ENCODE assay signal across 24 cellular contexts in the genomic region with DNA sequence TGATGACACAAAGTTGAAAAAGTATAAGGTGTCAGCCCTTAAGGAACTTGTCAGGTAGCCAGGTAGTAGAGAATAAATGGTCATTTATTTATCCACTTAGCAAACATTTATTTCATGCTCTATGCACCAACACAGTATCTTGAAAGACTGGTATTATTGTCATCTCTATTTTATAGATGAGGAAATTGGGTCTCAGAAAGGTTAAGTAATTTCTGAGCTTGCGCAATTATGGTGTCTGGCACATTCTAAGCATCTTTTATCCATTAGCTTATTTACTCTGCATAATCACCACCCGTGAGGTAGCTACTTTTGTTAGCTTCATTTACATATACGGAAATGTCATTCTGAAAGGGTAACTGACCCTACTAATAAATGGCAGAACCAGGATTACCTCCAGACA. TPM values are rescaled to one million over a fixed set of nuclear protein-coding genes. Genes with fewer than 3 reads are reported as not detected.
DNase-seq lines count a peak whose midpoint lies in the region; ATAC-seq and TF ChIP-seq lines count a peak whose summit lies in the region.
"Had no signal": no experiment of that assay in that cellular context is flagged by ENCODE, and none has a peak within 500 bp of the region (broad histone marks: within the 10 kb centered on the region; RNA-seq: fewer than 3 reads in every experiment).

No MANE protein-coding gene starts in this region.

- peaks cover 4% of the 10 kb centered on the region for H3K4me1 Mint-ChIP-seq in nephron
- H3K4me1 Mint-ChIP-seq: WTC11 had no signal

- no peaks in the 10 kb centered on the region for H3K36me3 Mint-ChIP-seq in nephron (ENCODE audit: low read depth)
- H3K36me3 Mint-ChIP-seq: activated naive CD4-positive, alpha-beta T cell treated with anti-CD3 and anti-CD28 coated beads, Interleukin-2, amount 10 ng/mL, durations not matched to agents 7 days and 5 days had no signal

- H3K27me3 Mint-ChIP-seq in nephron (ENCODE audit: low read depth): peaks cover 8% of the 10 kb centered on the region

- DNase-seq in NCI-H748 (lab: John Stamatoyannopoulos, UW; ENCODE audit: unreplicated experiment) (peak; percentile 22), NCI-H748 treated with DMSO at 0.1 percent for 48 hours (lab: John Stamatoyannopoulos, UW) (no peak), NB4 (ENCODE audit: low read depth) (peak; percentile 29), amniotic epithelial cell (ENCODE audit: low read depth) (peak; percentile 2), cerebellum (ENCODE audit: low spot score) (no peak)
- no peak for DNase-seq in stimulated activated CD4-positive, alpha-beta T cell treated with anti-CD3 and anti-CD28 coated beads, Interleukin-2, amount 100 ng/mL, for 24 hours
- DNase-seq: activated naive CD4-positive, alpha-beta T cell treated with anti-CD3 and anti-CD28 coated beads, Interleukin-2, amount 10 ng/mL, durations not matched to agents 7 days and 5 days; BE2C; cortex of kidney; DMS79; endodermal cell; glutamatergic neuron; Karpas-422; NCI-H1105; NCI-H2107; NCI-H524; psoas muscle; transverse colon had no signal

- H3K27ac Mint-ChIP-seq in nephron: no peak overlapping the region
- H3K27ac Mint-ChIP-seq: activated naive CD4-positive, alpha-beta T cell treated with anti-CD3 and anti-CD28 coated beads, Interleukin-2, amount 10 ng/mL, durations not matched to agents 7 days and 5 days; activated T-helper 1 cell treated with anti-CD3 and anti-CD28 coated beads, Interleukin-12 subunit alpha, Interleukin-12 subunit beta, Interleukin-2, Interleukin-4 antibody, amounts not matched to agents 30 ng/mL and 10 ng/mL and 1 ng/mL, durations not matched to agents 14 hours and 24 hours and 36 hours; endodermal cell; WTC11 had no signal

- H3K4me3 ChIP-seq in NB4 (ENCODE audit: low read depth, low read length): no peak overlapping the region
- H3K4me3 ChIP-seq: HAP-1, lung, psoas muscle, transverse colon had no signal

- H3K4me3 Mint-ChIP-seq in nephron: peak overlapping the region in 2 of 3 experiments; percentile 37 to 46
- H3K4me3 Mint-ChIP-seq: activated naive CD4-positive, alpha-beta T cell treated with anti-CD3 and anti-CD28 coated beads, Interleukin-2, amount 10 ng/mL, durations not matched to agents 7 days and 5 days; activated T-helper 1 cell treated with anti-CD3 and anti-CD28 coated beads, Interleukin-12 subunit alpha, Interleukin-12 subunit beta, Interleukin-2, Interleukin-4 antibody, amounts not matched to agents 30 ng/mL and 10 ng/mL and 1 ng/mL, durations not matched to agents 14 hours and 24 hours and 36 hours; endodermal cell; WTC11 had no signal

- TF ChIP-seq POLR2A in NB4 (IDR thresholded peaks at IDR 0.05; ENCODE audit: extremely low read depth, insufficient read length): no peak

- no peaks in the 10 kb centered on the region for H3K9me3 Mint-ChIP-seq in nephron
- H3K9me3 Mint-ChIP-seq: activated naive CD4-positive, alpha-beta T cell treated with anti-CD3 and anti-CD28 coated beads, Interleukin-2, amount 10 ng/mL, durations not matched to agents 7 days and 5 days; activated T-helper 1 cell treated with anti-CD3 and anti-CD28 coated beads, Interleukin-12 subunit alpha, Interleukin-12 subunit beta, Interleukin-2, Interleukin-4 antibody, amounts not matched to agents 30 ng/mL and 10 ng/mL and 1 ng/mL, durations not matched to agents 14 hours and 24 hours and 36 hours; endodermal cell; WTC11 had no signal

- TF ChIP-seq CTCF in NB4 (IDR thresholded peaks at IDR 0.05; ENCODE audit: low read depth, low read length) (no peak), nephron (IDR thresholded peaks at IDR 0.05; ENCODE audit: unreplicated experiment in 3 of 3) (no peak)

- ATAC-seq in GM18868 (IDR thresholded peaks at IDR 0.05; ENCODE audit: unreplicated experiment): no peak
- ATAC-seq: psoas muscle, WTC11 had no signal

RNA-seq across cellular contexts. Expression of a gene that starts 2.5 kb away (rescaled TPM):
- 18.5 TPM for total RNA-seq in cerebellum

Comparison
In these comparisons a context has a peak if more than half of its experiments do, and no peak if none do; other contexts are left out.
1. DNase-seq: peak in NCI-H748 (single experiment), NB4 (single experiment) and amniotic epithelial cell (single experiment); none in NCI-H748 treated with DMSO at 0.1 percent for 48 hours (single experiment), stimulated activated CD4-positive, alpha-beta T cell treated with anti-CD3 and anti-CD28 coated beads, Interleukin-2, amount 100 ng/mL, for 24 hours (0 of 2) and cerebellum (single experiment).